Comparison of ENCODE assay signal across 9 cellular contexts in genomic region chr2:17538022-17538843, GRCh38. TPM values are rescaled to one million over a fixed set of nuclear protein-coding genes. Genes with fewer than 3 reads are reported as not detected.
DNase-seq lines count a peak whose midpoint lies in the region; TF ChIP-seq lines count a peak whose summit lies in the region.
"Had no signal": no experiment of that assay in that cellular context is flagged by ENCODE, and none has a peak within 500 bp of the region (broad histone marks: within the 10 kb centered on the region; RNA-seq: fewer than 3 reads in every experiment).

No MANE protein-coding gene starts in this region.

- H3K9me2 ChIP-seq in MM.1S (replicated peaks; ENCODE audit: insufficient read depth, low read length) (no peaks in the 10 kb centered on the region), OCI-LY7 (ENCODE audit: insufficient read depth, low read length) (no peaks in the 10 kb centered on the region)

- TF ChIP-seq CTCF in MM.1S (IDR thresholded peaks at IDR 0.05; ENCODE audit: low read length) (no peak), OCI-LY7 (conservative IDR thresholded peaks at IDR 0.05; ENCODE audit: low read length) (no peak)

- H3K36me3 ChIP-seq in MM.1S (replicated peaks; ENCODE audit: insufficient read depth, low read length) (no peaks in the 10 kb centered on the region), neuron (ENCODE audit: insufficient read depth, low read length) (no peaks in the 10 kb centered on the region), OCI-LY7 (ENCODE audit: insufficient read depth, low read length) (no peaks in the 10 kb centered on the region)

- peak; percentile 63 for DNase-seq in DMS53 (lab: John Stamatoyannopoulos, UW)
- no peak for DNase-seq in DMS53 treated with DMSO at 0.1 percent for 48 hours (lab: John Stamatoyannopoulos, UW; ENCODE audit: unreplicated experiment)
- DNase-seq in MM.1S: peak; percentile 49
- DNase-seq in epithelial cell of prostate (ENCODE audit: low read depth, low spot score): no peak
- no peak for DNase-seq in NCI-H2196 treated with DMSO at 0.1 percent for 48 hours (lab: John Stamatoyannopoulos, UW; ENCODE audit: unreplicated experiment)
- DNase-seq in activated T-cell treated with anti-CD3 and anti-CD28 coated beads for 4 hours: no peak
- DNase-seq in OCI-LY7 (ENCODE audit: low spot score): no peak

- no peaks in the 10 kb centered on the region for H3K79me2 ChIP-seq in MM.1S (ENCODE audit: low read length)
- no peaks in the 10 kb centered on the region for H3K79me2 ChIP-seq in OCI-LY7 (ENCODE audit: insufficient read depth, low read depth, low read length)

- H3K4me3 ChIP-seq in MM.1S (ENCODE audit: low read length) (peak overlapping the region; percentile 65), neuron (ENCODE audit: low read length) (peak overlapping the region; percentile 64), OCI-LY7 (ENCODE audit: low read depth, low read length, poor library complexity, severe bottlenecking) (no peak overlapping the region)

- H3K27ac ChIP-seq in MM.1S (ENCODE audit: low read length) (no peak overlapping the region), epithelial cell of prostate (peak overlapping the region; percentile 85), OCI-LY7 (ENCODE audit: low read depth, low read length, poor library complexity, severe bottlenecking) (no peak overlapping the region)
- H3K27ac ChIP-seq: 22Rv1 had no signal

- POLR2A ChIA-PET in OCI-LY7 (lab: Charles Lee): interaction anchor here (1.1 to 1.8 kb wide), 2 partner anchors 15 to 90 kb away, joined by 3 to 4 read pairs; no protein-coding TSS in a partner anchor

- H3K9me3 ChIP-seq in MM.1S (replicated peaks; ENCODE audit: insufficient read depth, low read length) (no peaks in the 10 kb centered on the region), neuron (ENCODE audit: low read length) (no peaks in the 10 kb centered on the region), OCI-LY7 (ENCODE audit: low read length) (no peaks in the 10 kb centered on the region)

- H2AFZ ChIP-seq in MM.1S (ENCODE audit: low read length) (peak overlapping the region; percentile 72), neuron (ENCODE audit: low read depth, low read length) (peak overlapping the region; percentile 97), OCI-LY7 (ENCODE audit: low read length) (no peak overlapping the region)

- H4K20me1 ChIP-seq in MM.1S (ENCODE audit: insufficient read depth, low read length): no peaks in the 10 kb centered on the region
- no peaks in the 10 kb centered on the region for H4K20me1 ChIP-seq in OCI-LY7 (ENCODE audit: insufficient read depth, low read length)

- no TSS peak for BruUV-seq in OCI-LY7 (replicated peaks; lab: Mats Ljungman, UMichigan)

- CTCF ChIA-PET in OCI-LY7 (lab: Charles Lee; ENCODE audit: unreplicated experiment): no interaction called here

- intact Hi-C loops in OCI-LY7 (cut with micrococcal nuclease; ENCODE audit: unreplicated experiment): no loop called here

- H3K9ac ChIP-seq in MM.1S (ENCODE audit: low read length): peak overlapping the region; percentile 3; the same call in 1 of the 2 replicates

- H3F3A ChIP-seq in MM.1S (ENCODE audit: insufficient read depth, low read length): no peaks in the 10 kb centered on the region

- 0 out of 2 replicates have a peak, but pooled peaks cover 10% of the 10 kb centered on the region for H3K27me3 ChIP-seq in MM.1S (replicated peaks; ENCODE audit: insufficient read depth, low read length)
- peaks cover 41% of the 10 kb centered on the region for H3K27me3 ChIP-seq in neuron (ENCODE audit: insufficient read depth, low read length)

- H3K4me1 ChIP-seq in MM.1S (ENCODE audit: low read length) (0 out of 2 replicates have a peak, but pooled peaks cover 4% of the 10 kb centered on the region), neuron (ENCODE audit: insufficient read depth, low read length) (peaks cover 24% of the 10 kb centered on the region), OCI-LY7 (ENCODE audit: insufficient read depth, low read length, poor library complexity, severe bottlenecking) (no peaks in the 10 kb centered on the region)

- H3K4me2 ChIP-seq in MM.1S (ENCODE audit: low read depth, low read length): peak overlapping the region; percentile 77
- no peak overlapping the region; the same call in 1 of the 2 replicates for H3K4me2 ChIP-seq in OCI-LY7 (ENCODE audit: low read length)

RNA-seq across cellular contexts. Expression of gene VSNL1, which starts 2.3 kb away (rescaled TPM):
- total RNA-seq in OCI-LY7 (2014; rRNA removed; shearing (Covaris generic)): not detected in 2 replicates
- not detected in 2 replicates for total RNA-seq in OCI-LY7 (2022)

RNA-seq across cellular contexts. Expression of gene RAD51AP2, which starts 20.0 kb away (rescaled TPM):
- 0.05 and 0.35 TPM in 2 replicates for total RNA-seq in OCI-LY7 (2014; rRNA removed; shearing (Covaris generic))
- 0.09 TPM in 1 of 2 replicates, not detected in the other for total RNA-seq in OCI-LY7 (2022)

Comparison
In these comparisons a context has a peak if more than half of its experiments do, and no peak if none do; other contexts are left out.
1. DNase-seq: peak in DMS53 (single experiment) and MM.1S (single experiment); none in DMS53 treated with DMSO at 0.1 percent for 48 hours (single experiment), epithelial cell of prostate (single experiment), NCI-H2196 treated with DMSO at 0.1 percent for 48 hours (single experiment), activated T-cell treated with anti-CD3 and anti-CD28 coated beads for 4 hours (single experiment) and OCI-LY7 (single experiment).